8 cellular contexts compared by ENCODE assay signal in genomic region chr7:30029696-30030095, GRCh38. TPM values are rescaled to one million over a fixed set of nuclear protein-coding genes. Genes with fewer than 3 reads are reported as not detected.
DNase-seq lines count a peak whose midpoint lies in the region; ATAC-seq and TF ChIP-seq lines count a peak whose summit lies in the region.

No MANE protein-coding gene starts in this region.

- TF ChIP-seq RAD21 in neural cell (conservative IDR thresholded peaks at IDR 0.05) = no peak

- peaks cover 78% of the 10 kb centered on the region for H3K79me2 ChIP-seq in neural cell (replicated peaks; ENCODE audit: insufficient read depth, low read length)

- H3K9me2 ChIP-seq in neural cell (ENCODE audit: insufficient read depth, low read length) = no peaks in the 10 kb centered on the region

- peaks cover 3% of the 10 kb centered on the region for H4K20me1 ChIP-seq in neural cell (ENCODE audit: insufficient read depth)

- TF ChIP-seq CTCF in cardiac fibroblast (IDR thresholded peaks at IDR 0.05; ENCODE audit: low read depth, low read length) (no peak), neural cell (IDR thresholded peaks at IDR 0.05; ENCODE audit: poor library complexity, severe bottlenecking) (no peak), mesothelial cell of epicardium (IDR thresholded peaks at IDR 0.05; ENCODE audit: unreplicated experiment) (no peak)

- ATAC-seq in GM21528 (IDR thresholded peaks at IDR 0.05; ENCODE audit: low FRiP score, unreplicated experiment) = no peak

- H3K4me1 ChIP-seq in CD8-positive, alpha-beta memory T cell (ENCODE audit: insufficient read depth, low read length) = peaks cover 25% of the 10 kb centered on the region

- peak overlapping the region; percentile 51 for H3K4me2 ChIP-seq in neural cell (ENCODE audit: low read length)

- H3K27me3 Mint-ChIP-seq in CD8-positive, alpha-beta memory T cell = no peaks in the 10 kb centered on the region
- no peaks in the 10 kb centered on the region for H3K27me3 Mint-ChIP-seq in mesothelial cell of epicardium (ENCODE audit: low read depth)

- no peak overlapping the region for H3K27ac ChIP-seq in CD8-positive, alpha-beta memory T cell (ENCODE audit: low read depth, low read length)
- H3K27ac ChIP-seq in neural cell (ENCODE audit: low read length) = peak overlapping the region; percentile 77

- H3F3A ChIP-seq in neural cell (ENCODE audit: insufficient read depth, low read length, poor library complexity, severe bottlenecking) = peaks cover 15% of the 10 kb centered on the region

- H2AFZ ChIP-seq in neural cell (ENCODE audit: low read depth, low read length) = no peak overlapping the region

- no peaks in the 10 kb centered on the region for H3K27me3 ChIP-seq in CD8-positive, alpha-beta memory T cell (ENCODE audit: insufficient read depth, low read length, poor library complexity, severe bottlenecking)
- H3K27me3 ChIP-seq in neural cell (ENCODE audit: insufficient read depth, low read depth, low read length) = no peaks in the 10 kb centered on the region

- TF ChIP-seq EP300 in neural cell (conservative IDR thresholded peaks at IDR 0.05; ENCODE audit: poor library complexity, severe bottlenecking) = no peak

- H3K27ac Mint-ChIP-seq in CD8-positive, alpha-beta memory T cell = peak overlapping the region in 4 of 8 donors; percentile 83 to 92 (median 90)
- no peak overlapping the region for H3K27ac Mint-ChIP-seq in mesothelial cell of epicardium

- H3K36me3 ChIP-seq in CD8-positive, alpha-beta memory T cell (ENCODE audit: insufficient read depth, low read length) = no peaks in the 10 kb centered on the region
- H3K36me3 ChIP-seq in neural cell (ENCODE audit: insufficient read depth, low read length) = peaks cover 8% of the 10 kb centered on the region

- no peak overlapping the region for H3K4me3 Mint-ChIP-seq in CD8-positive, alpha-beta memory T cell
- no peak overlapping the region for H3K4me3 Mint-ChIP-seq in mesothelial cell of epicardium

- CTCF ChIA-PET in CD8-positive, alpha-beta memory T cell (lab: Charles Lee) = interaction anchor here (1.1 to 1.7 kb wide), 4 partner anchors 9 to 32 kb away, joined by 3 to 4 read pairs (median 3); no protein-coding TSS in a partner anchor

- H3K36me3 Mint-ChIP-seq in CD8-positive, alpha-beta memory T cell = peaks cover 0 to 24% (median 2%) of the 10 kb centered on the region in 3 donors
- peaks cover 8% of the 10 kb centered on the region for H3K36me3 Mint-ChIP-seq in mesothelial cell of epicardium

- peak overlapping the region; percentile 79 for H3K9ac ChIP-seq in neural cell (ENCODE audit: low read length)

- H3K4me1 Mint-ChIP-seq in CD8-positive, alpha-beta memory T cell = peaks cover 25 to 34% (median 31%) of the 10 kb centered on the region in 3 donors
- H3K4me1 Mint-ChIP-seq in mesothelial cell of epicardium = peaks cover 27% of the 10 kb centered on the region

- POLR2A ChIA-PET in CD8-positive, alpha-beta memory T cell (lab: Charles Lee) = interaction anchor here (0.9 kb wide), 1 partner anchor 42 kb away, joined by 4 read pairs; no protein-coding TSS in a partner anchor

- no peaks in the 10 kb centered on the region for H3K9me3 ChIP-seq in CD8-positive, alpha-beta memory T cell (ENCODE audit: low read length)
- H3K9me3 ChIP-seq in neural cell (ENCODE audit: low read length) = no peaks in the 10 kb centered on the region

- no peaks in the 10 kb centered on the region for H3K9me3 Mint-ChIP-seq in CD8-positive, alpha-beta memory T cell
- no peaks in the 10 kb centered on the region for H3K9me3 Mint-ChIP-seq in mesothelial cell of epicardium

- H3K4me3 ChIP-seq in CD8-positive, alpha-beta memory T cell (ENCODE audit: low read length) = peak overlapping the region; percentile 92
- H3K4me3 ChIP-seq in cardiac fibroblast (replicated peaks in 1 of 2; ENCODE audit: low read depth in 2 of 2, low read length in 2 of 2) (peak overlapping the region; percentile 4 to 82), neural cell (ENCODE audit: low read length) (peak overlapping the region; percentile 89)

- peak in 1 of 5 donors; percentile 17 for DNase-seq in CD8-positive, alpha-beta memory T cell
- DNase-seq in HuH-7.5 (ENCODE audit: low spot score) (peak; percentile 32), cardiac fibroblast (ENCODE audit: low read depth in 2 of 2) (peak in 1 of 2 donors; percentile 10), NCI-H2081 (lab: John Stamatoyannopoulos, UW) (no peak), glomerular visceral epithelial cell (ENCODE audit: extremely low spot score) (no peak), mesothelial cell of epicardium (ENCODE audit: low spot score in 2 of 2, unreplicated experiment in 2 of 2) (no peak)

TF ChIP-seq in neural cell, 6 proteins besides CTCF, POLR2A, EP300 and RAD21:
- TF ChIP-seq EZH2 (IDR thresholded peaks at IDR 0.05; ENCODE audit: borderline replicate concordance, insufficient read depth, low read length, poor library complexity, severe bottlenecking) (no peak), REST (IDR thresholded peaks at IDR 0.05; ENCODE audit: borderline replicate concordance) (no peak)

RNA-seq across cellular contexts. Expression of gene PLEKHA8, which starts 1.5 kb away (rescaled TPM):
- 1 to 10 TPM; 9.0 to 10.0 TPM for total RNA-seq in CD8-positive, alpha-beta memory T cell
- 3.7 TPM for polyA plus RNA-seq in CD8-positive, alpha-beta memory T cell
- polyA plus RNA-seq in neural cell = 42.7 and 43.1 TPM in 2 replicates
- 109 and 130 TPM in 2 replicates for polyA minus RNA-seq in neural cell
- total RNA-seq in mesothelial cell of epicardium = 39.8 to 43.5 TPM (median 40.3 TPM) in 3 replicates

RNA-seq across cellular contexts. Expression of gene FKBP14, which starts 3.2 kb away (rescaled TPM):
- 1 to 10 TPM; 4.1 to 4.6 TPM for total RNA-seq in CD8-positive, alpha-beta memory T cell
- polyA plus RNA-seq in CD8-positive, alpha-beta memory T cell = 1.2 TPM
- 19.6 and 36.7 TPM in 2 replicates for polyA plus RNA-seq in neural cell
- 18.3 and 21.0 TPM in 2 replicates for polyA minus RNA-seq in neural cell
- 42.4 to 48.0 TPM (median 45.5 TPM) in 3 replicates for total RNA-seq in mesothelial cell of epicardium

RNA-seq across cellular contexts. Expression of gene SCRN1, which starts 40.1 kb away (rescaled TPM):
- 1 to 10 TPM; 3.5 to 4.3 TPM for total RNA-seq in CD8-positive, alpha-beta memory T cell
- 13.9 TPM for polyA plus RNA-seq in CD8-positive, alpha-beta memory T cell
- polyA plus RNA-seq in neural cell = 130 TPM in 2 replicates
- polyA minus RNA-seq in neural cell = 239 and 252 TPM in 2 replicates
- 81.3 to 86.4 TPM (median 85.0 TPM) in 3 replicates for total RNA-seq in mesothelial cell of epicardium

Comparison
In these comparisons a context has a peak if more than half of its experiments do, and no peak if none do; other contexts are left out.
1. RNA of gene SCRN1, which starts 40.1 kb away (total RNA-seq): 81.3 to 86.4 TPM in mesothelial cell of epicardium; 3.5 to 4.3 TPM in CD8-positive, alpha-beta memory T cell; every median in the first group is over 10 times any median in the second.
2. Peak in every context shown above with its lines, with median percentiles within 50 percentile points of each other: H3K4me3 ChIP-seq.